In the genomic region with DNA sequence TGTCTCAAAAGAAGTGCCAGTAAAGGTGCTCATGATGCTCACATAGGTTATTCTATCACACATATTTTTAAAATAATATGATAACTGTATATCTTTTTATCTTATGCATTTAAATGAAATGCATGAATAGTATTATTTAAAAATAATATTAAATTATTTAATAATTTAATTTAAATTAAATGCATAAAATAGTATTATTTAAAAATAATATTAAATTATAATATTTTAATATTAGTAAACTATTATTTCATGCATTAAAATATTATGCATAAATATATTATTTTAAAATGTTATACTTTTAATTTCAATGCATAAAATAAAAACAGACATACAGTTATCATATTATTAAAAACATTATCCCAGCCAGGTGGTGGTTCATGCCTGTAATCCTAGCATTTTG, we compare ENCODE assay signal across 21 cellular contexts.
"Had no signal": no experiment of that assay in that cellular context is flagged by ENCODE, and none has a peak within 500 bp of the region (broad histone marks: within the 10 kb centered on the region; RNA-seq: fewer than 3 reads in every experiment).

No MANE protein-coding gene starts in this region.

- H3K9me3 ChIP-seq: SK-N-SH had no signal

- H3K9ac ChIP-seq: SK-N-SH had no signal

- DNase-seq: KBM-7, MV-4-11, NCI-H1048, NCI-H1105, NCI-H1417, NCI-H1436 treated with DMSO at 0.1 percent for 48 hours, NCI-H1694, NCI-H187 treated with DMSO at 0.1 percent for 48 hours, NCI-H2081, NCI-H2107, NCI-H2171, NCI-H226, NCI-H446, NCI-H510A, NCI-H524 treated with DMSO at 0.1 percent for 48 hours, NCI-H69, NCI-H774, SHP77, SK-N-SH, SW 1271 had no signal

- H3K27ac ChIP-seq: RWPE1 had no signal
